ENCODE assay signal across 34 cellular contexts in genomic region chr14:21149641-21150367, GRCh38. TPM values are rescaled to one million over a fixed set of nuclear protein-coding genes. Genes with fewer than 3 reads are reported as not detected.
"Had no signal": no experiment of that assay in that cellular context is flagged by ENCODE, and none has a peak within 500 bp of the region (broad histone marks: within the 10 kb centered on the region; RNA-seq: fewer than 3 reads in every experiment).

No MANE protein-coding gene starts in this region.

- ATAC-seq: naive thymus-derived CD8-positive, alpha-beta T cell; natural killer cell treated with Interleukin-12 subunit alpha and Interleukin-12 subunit beta and Interleukin-15 and Interleukin-18, amount 100 ng/mL, for 72 hours; pancreas; right cardiac atrium; sciatic nerve; stimulated activated memory B cell treated with anti-CD40 and anti-IgM and Interleukin-4, amounts not matched to agents 10 μg/mL and 1 μg/mL and 100 μg/mL, for 72 hours; stimulated activated naive CD8-positive, alpha-beta T cell treated with anti-CD3 and anti-CD28 coated beads, Interleukin-15, amount 100 ng/mL, for 72 hours; stimulated activated naive CD8-positive, alpha-beta T cell treated with anti-CD3 and anti-CD28 coated beads, Interleukin-15, Interleukin-2, amounts not matched to agents 100 U/mL and 50 U/mL, for 24 hours had no signal

- H3K36me3 ChIP-seq: neutrophil, pancreas, prostate gland, spleen, suprapubic skin, thoracic aorta, thyroid gland, tibial nerve, upper lobe of left lung, vagina had no signal

- H3K4me2 ChIP-seq: smooth muscle cell had no signal

- H3K27ac ChIP-seq: neutrophil, pancreas, prostate gland, skin epidermis, spleen, suprapubic skin, thoracic aorta, thyroid gland, tibial nerve, upper lobe of left lung, vagina had no signal

- H3K27ac Mint-ChIP-seq: naive thymus-derived CD8-positive, alpha-beta T cell; natural killer cell treated with Interleukin-12 subunit alpha and Interleukin-12 subunit beta and Interleukin-15 and Interleukin-18, amount 100 ng/mL, for 72 hours; nephron progenitor cell; stimulated activated memory B cell treated with anti-CD40 and anti-IgM and Interleukin-4, amounts not matched to agents 10 μg/mL and 1 μg/mL and 100 μg/mL, for 72 hours; stimulated activated naive CD8-positive, alpha-beta T cell treated with anti-CD3 and anti-CD28 coated beads, Interleukin-15, amount 100 ng/mL, for 72 hours had no signal

- H3K4me1 Mint-ChIP-seq: naive thymus-derived CD8-positive, alpha-beta T cell; nephron progenitor cell; neural crest cell; stimulated activated memory B cell treated with anti-CD40 and anti-IgM and Interleukin-4, amounts not matched to agents 10 μg/mL and 1 μg/mL and 100 μg/mL, for 72 hours; stimulated activated naive CD8-positive, alpha-beta T cell treated with anti-CD3 and anti-CD28 coated beads, Interleukin-15, amount 100 ng/mL, for 72 hours had no signal

- H3K4me3 ChIP-seq: pancreas, prostate gland, skin epidermis, smooth muscle cell, spleen, suprapubic skin, thoracic aorta, thyroid gland, tibial nerve, upper lobe of left lung, vagina had no signal

- H3K9me3 ChIP-seq: pancreas, prostate gland, thyroid gland, vagina had no signal

- H3K27me3 ChIP-seq: neutrophil, pancreas, suprapubic skin, thyroid gland, tibial nerve, upper lobe of left lung, vagina had no signal

- H3K4me1 ChIP-seq: pancreas, prostate gland, spleen, suprapubic skin, thyroid gland, tibial nerve, upper lobe of left lung, vagina had no signal

- DNase-seq: naive thymus-derived CD8-positive, alpha-beta T cell; nephron progenitor cell; nucleus accumbens; pancreas; right cardiac atrium; spleen; stimulated activated CD4-positive, alpha-beta T cell treated with anti-CD3 and anti-CD28 coated beads, Interleukin-12 subunit alpha, Interleukin-12 subunit beta, amount 100 ng/mL, for 4 hours; stimulated activated CD4-positive, alpha-beta T cell treated with anti-CD3 and anti-CD28 coated beads, Interleukin-1b, Interleukin-23, amount 100 ng/mL, for 48 hours; stimulated activated CD4-positive, alpha-beta T cell treated with anti-CD3 and anti-CD28 coated beads, Interleukin-4, amount 100 ng/mL, for 1 hour; stimulated activated CD4-positive, alpha-beta T cell treated with anti-CD3 and anti-CD28 coated beads, Interleukin-4, amount 100 ng/mL, for 4 hours; stimulated activated CD8-positive, alpha-beta memory T cell treated with anti-CD3 and anti-CD28 coated beads, Interleukin-4, amount 100 ng/mL, for 48 hours; stimulated activated naive CD4-positive, alpha-beta T cell; stimulated activated naive CD8-positive, alpha-beta T cell treated with anti-CD3 and anti-CD28 coated beads, Interleukin-15, amount 100 ng/mL, for 72 hours; stimulated activated naive CD8-positive, alpha-beta T cell treated with anti-CD3 and anti-CD28 coated beads, Interleukin-15, Interleukin-2, amounts not matched to agents 100 U/mL and 50 U/mL, for 24 hours; substantia nigra; thyroid gland; trophoblast cell; upper lobe of left lung had no signal

- H3K4me3 Mint-ChIP-seq: naive thymus-derived CD8-positive, alpha-beta T cell; natural killer cell treated with Interleukin-12 subunit alpha and Interleukin-12 subunit beta and Interleukin-15 and Interleukin-18, amount 100 ng/mL, for 72 hours; nephron progenitor cell; neural crest cell; stimulated activated memory B cell treated with anti-CD40 and anti-IgM and Interleukin-4, amounts not matched to agents 10 μg/mL and 1 μg/mL and 100 μg/mL, for 72 hours; stimulated activated naive CD8-positive, alpha-beta T cell treated with anti-CD3 and anti-CD28 coated beads, Interleukin-15, amount 100 ng/mL, for 72 hours had no signal

RNA-seq across cellular contexts. Expression of gene OR5AU1, which starts 6.1 kb away (rescaled TPM):
- total RNA-seq: naive thymus-derived CD8-positive, alpha-beta T cell; natural killer cell treated with Interleukin-12 subunit alpha and Interleukin-12 subunit beta and Interleukin-15 and Interleukin-18, amount 100 ng/mL, for 72 hours; neural crest cell; osteocyte; pancreas; posterior vena cava; prostate gland; pulmonary artery endothelial cell; right cardiac atrium; sciatic nerve; smooth muscle cell; spleen; suprapubic skin; thoracic aorta; thyroid gland; upper lobe of left lung; ureter; vagina had no signal
- polyA plus RNA-seq: naive thymus-derived CD8-positive, alpha-beta T cell; pancreas; right cardiac atrium; smooth muscle cell; spleen had no signal

RNA-seq across cellular contexts. Expression of gene TMEM253, which starts 48.9 kb away (rescaled TPM):
- total RNA-seq: naive thymus-derived CD8-positive, alpha-beta T cell; natural killer cell treated with Interleukin-12 subunit alpha and Interleukin-12 subunit beta and Interleukin-15 and Interleukin-18, amount 100 ng/mL, for 72 hours; posterior vena cava; prostate gland; pulmonary artery endothelial cell; thoracic aorta; vagina had no signal
- polyA plus RNA-seq: naive thymus-derived CD8-positive, alpha-beta T cell had no signal
